Comparison of ENCODE assay signal across 20 cellular contexts in genomic region chr12:64900540-64900939, GRCh38.
A peak's percentile ranks its signal among the peaks of the same experiment; 100 is the strongest.
DNase-seq lines count a peak whose midpoint lies in the region; TF ChIP-seq lines count a peak whose summit lies in the region.
"Had no signal": no experiment of that assay in that cellular context is flagged by ENCODE, and none has a peak within 500 bp of the region (broad histone marks: within the 10 kb centered on the region; RNA-seq: fewer than 3 reads in every experiment).

No MANE protein-coding gene starts in this region.

- H3K27ac ChIP-seq in mammary epithelial cell (ENCODE audit: insufficient read depth, low read depth, low read length), result no peak overlapping the region
- H3K27ac ChIP-seq: ovary had no signal

- no peak overlapping the region for H3K4me3 ChIP-seq in mammary epithelial cell (replicated peaks in 1 of 3; ENCODE audit: insufficient read depth in 1 of 3, low read depth in 2 of 3, low read length in 3 of 3)
- H3K4me3 ChIP-seq in foreskin fibroblast (ENCODE audit: low read depth in 1 of 2, low read length in 2 of 2), result no peak overlapping the region
- H3K4me3 ChIP-seq: ovary, smooth muscle cell had no signal

- no peaks in the 10 kb centered on the region for H4K20me1 ChIP-seq in mammary epithelial cell (ENCODE audit: insufficient read depth, low read length)

- dilution Hi-C loops in mammary epithelial cell (cut with HindIII; ENCODE audit: low sequenced_read_pairs), result no loop called here

- no peaks in the 10 kb centered on the region for H3K9me3 ChIP-seq in mammary epithelial cell (replicated peaks; ENCODE audit: insufficient read depth, low read length)
- H3K9me3 ChIP-seq: ovary had no signal

- no peaks in the 10 kb centered on the region for H3K36me3 ChIP-seq in mammary epithelial cell (ENCODE audit: insufficient read depth, low read length)
- H3K36me3 ChIP-seq: ovary had no signal

- peak; percentile 39 for DNase-seq in AG20443 (ENCODE audit: low spot score)
- DNase-seq in HT1080 (ENCODE audit: low read depth), result peak; percentile 73
- DNase-seq in mammary epithelial cell, result peak; percentile 31
- peak; percentile 94 to 95 for DNase-seq in foreskin fibroblast
- no peak for DNase-seq in DMS79 (lab: John Stamatoyannopoulos, UW)
- DNase-seq in NCI-H1436 (lab: John Stamatoyannopoulos, UW), result no peak
- DNase-seq in NCI-H1930 (lab: John Stamatoyannopoulos, UW), result no peak
- DNase-seq in DMS79 treated with DMSO at 0.1 percent for 48 hours (lab: John Stamatoyannopoulos, UW), result no peak
- DNase-seq: ACHN; activated T-cell treated with anti-CD3 and anti-CD28 coated beads, Interleukin-2, amount 50 U/mL, for 1 hour; CD8-positive, alpha-beta T cell; effector CD4-positive, alpha-beta T cell; NCI-H2081; NCI-H526; OCI-M1; ovary; stimulated activated CD4-positive, alpha-beta T cell treated with anti-CD3 and anti-CD28 coated beads, Interleukin-4, amount 100 ng/mL, for 4 hours; stimulated activated CD8-positive, alpha-beta memory T cell treated with anti-CD3 and anti-CD28 coated beads, Interleukin-4, amount 100 ng/mL, for 48 hours; substantia nigra had no signal

- no TSS peak for BruUV-seq in mammary epithelial cell (replicated peaks; lab: Mats Ljungman, UMichigan)

- no peak overlapping the region for H3K9ac ChIP-seq in mammary epithelial cell (ENCODE audit: insufficient read depth, low read length)

- intact Hi-C loops in mammary epithelial cell (cut with micrococcal nuclease), result no loop called here

- WGBS in mammary epithelial cell (ENCODE audit: low coverage, missing lambda C conversion rate), result 35% methylated on average over 4 of the region's 4 CpGs

- CTCF ChIA-PET in mammary epithelial cell (lab: Charles Lee; ENCODE audit: low non-redundant PET), result no interaction called here

- H3K4me2 ChIP-seq in mammary epithelial cell (ENCODE audit: insufficient read depth, low read depth, low read length), result no peak overlapping the region
- H3K4me2 ChIP-seq: smooth muscle cell had no signal

- H3K79me2 ChIP-seq in mammary epithelial cell (ENCODE audit: insufficient read depth, low read length), result no peaks in the 10 kb centered on the region

- H3K4me1 ChIP-seq in mammary epithelial cell (ENCODE audit: insufficient read depth, low read length), result no peaks in the 10 kb centered on the region

- in situ Hi-C loops in mammary epithelial cell (cut with MboI; ENCODE audit: low sequenced_read_pairs in 2 of 2), result no loop called here

- H3K27me3 ChIP-seq in mammary epithelial cell (ENCODE audit: insufficient read depth, low read length), result peaks cover 12% of the 10 kb centered on the region
- H3K27me3 ChIP-seq: ovary had no signal

- TF ChIP-seq CTCF in mammary epithelial cell (conservative IDR thresholded peaks at IDR 0.05 in 1 of 2, IDR thresholded peaks at IDR 0.05 in 1 of 2; ENCODE audit: extremely low read depth in 1 of 2, insufficient read depth in 1 of 2, low read depth in 1 of 2, low read length in 2 of 2), result no peak
- TF ChIP-seq CTCF in foreskin fibroblast (IDR thresholded peaks at IDR 0.05; ENCODE audit: low read depth, low read length), result no peak

- H2AFZ ChIP-seq in mammary epithelial cell (ENCODE audit: low read depth, low read length), result no peak overlapping the region

Comparison
In these comparisons a context has a peak if more than half of its experiments do, and no peak if none do; other contexts are left out.
1. DNase-seq: peak in AG20443 (single experiment), HT1080 (single experiment), mammary epithelial cell (single experiment) and foreskin fibroblast (2 of 2); none in DMS79 (single experiment), NCI-H1436 (single experiment), NCI-H1930 (0 of 2) and DMS79 treated with DMSO at 0.1 percent for 48 hours (single experiment).